Comparison of ENCODE assay signal across 8 cellular contexts in genomic region chr11:64878494-64879225, GRCh38. TPM values are rescaled to one million over a fixed set of nuclear protein-coding genes. Genes with fewer than 3 reads are reported as not detected.
DNase-seq lines count a peak whose midpoint lies in the region; ATAC-seq and TF ChIP-seq lines count a peak whose summit lies in the region.

Gene EHD1, minus strand, starts transcription at chr11:64878621. Its CDS starts 157 bp downstream, at chr11:64878464.

- peaks cover 20% of the 10 kb centered on the region for H4K20me1 ChIP-seq in Loucy (ENCODE audit: insufficient read depth, low read length, poor library complexity, severe bottlenecking)

- H3K36me3 Mint-ChIP-seq in nephron progenitor cell (ENCODE audit: low read depth): peaks cover 8% of the 10 kb centered on the region

- peak; percentile 99 for TF ChIP-seq POLR2A in Raji (IDR thresholded peaks at IDR 0.05; ENCODE audit: insufficient read depth, low read depth, low read length)

- TF ChIP-seq CTCF in Loucy (conservative IDR thresholded peaks at IDR 0.05; ENCODE audit: low read length): peak; percentile 61
- TF ChIP-seq CTCF in fibroblast of the aortic adventitia (IDR thresholded peaks at IDR 0.05; ENCODE audit: insufficient read depth, low read length): peak; percentile 57
- TF ChIP-seq CTCF in nephron progenitor cell (IDR thresholded peaks at IDR 0.05): peak; percentile 21

- H3K4me1 ChIP-seq in ES-I3 (ENCODE audit: insufficient read depth, low read length): peaks cover 11% of the 10 kb centered on the region; the same call in 1 of the 2 replicates
- peaks cover 44% of the 10 kb centered on the region for H3K4me1 ChIP-seq in Loucy (ENCODE audit: insufficient read depth, low read length, poor library complexity, severe bottlenecking)

- peak; percentile 100 for DNase-seq in H7
- peak; percentile 100 for DNase-seq in activated effector memory CD4-positive, alpha-beta T cell treated with Interleukin-2 at 50 U/mL for 16 hours
- DNase-seq in fibroblast of the aortic adventitia (ENCODE audit: low read depth): peak; percentile 96
- DNase-seq in nephron progenitor cell: peak; percentile 100
- DNase-seq in stimulated activated naive CD8-positive, alpha-beta T cell treated with anti-CD3 and anti-CD28 coated beads, Interleukin-15, amount 100 ng/mL, for 72 hours: peak; percentile 99

- H3K9ac ChIP-seq in ES-I3 (ENCODE audit: low read depth, low read length): peak within 1 kb of the TSS; percentile 87
- H3K9ac ChIP-seq in Loucy (ENCODE audit: low read depth, low read length, poor library complexity, severe bottlenecking): peak within 1 kb of the TSS; percentile 96

- H3K4me3 ChIP-seq in H7 (ENCODE audit: insufficient read depth, low read depth, low read length): peak within 1 kb of the TSS; percentile 98
- peak within 1 kb of the TSS; percentile 100 for H3K4me3 ChIP-seq in Loucy (ENCODE audit: low read length, poor library complexity, severe bottlenecking)
- peak within 1 kb of the TSS; percentile 97 for H3K4me3 ChIP-seq in fibroblast of the aortic adventitia (ENCODE audit: low read depth, low read length)

- peak; percentile 81 for ATAC-seq in stimulated activated naive CD8-positive, alpha-beta T cell treated with anti-CD3 and anti-CD28 coated beads, Interleukin-15, amount 100 ng/mL, for 72 hours

- H3K4me2 ChIP-seq in Loucy (ENCODE audit: low read depth, low read length, poor library complexity, severe bottlenecking): peak within 1 kb of the TSS; percentile 99

- peaks cover 65% of the 10 kb centered on the region for H3K4me1 Mint-ChIP-seq in nephron progenitor cell
- H3K4me1 Mint-ChIP-seq in stimulated activated naive CD8-positive, alpha-beta T cell treated with anti-CD3 and anti-CD28 coated beads, Interleukin-15, amount 100 ng/mL, for 72 hours: peaks cover 72% of the 10 kb centered on the region

- H3K36me3 ChIP-seq in ES-I3 (ENCODE audit: insufficient read depth, low read length) (no peaks in the 10 kb centered on the region), H7 (replicated peaks; ENCODE audit: control insufficient read depth, insufficient read depth, low read length) (no peaks in the 10 kb centered on the region; the same call in 1 of the 2 replicates), Loucy (ENCODE audit: insufficient read depth, low read length) (no peaks in the 10 kb centered on the region)

- H3K27me3 ChIP-seq in H7 (ENCODE audit: control insufficient read depth, insufficient read depth, low read length): peaks cover 2% of the 10 kb centered on the region
- H3K27me3 ChIP-seq in Loucy (ENCODE audit: insufficient read depth, low read length, poor library complexity, severe bottlenecking): no peaks in the 10 kb centered on the region

- H3K9me3 Mint-ChIP-seq in nephron progenitor cell: no peaks in the 10 kb centered on the region
- no peaks in the 10 kb centered on the region for H3K9me3 Mint-ChIP-seq in stimulated activated naive CD8-positive, alpha-beta T cell treated with anti-CD3 and anti-CD28 coated beads, Interleukin-15, amount 100 ng/mL, for 72 hours

- peak within 1 kb of the TSS; percentile 96 for H3K27ac Mint-ChIP-seq in nephron progenitor cell
- H3K27ac Mint-ChIP-seq in stimulated activated naive CD8-positive, alpha-beta T cell treated with anti-CD3 and anti-CD28 coated beads, Interleukin-15, amount 100 ng/mL, for 72 hours: peak within 1 kb of the TSS; percentile 92 to 97

- H3K9me2 ChIP-seq in Loucy (replicated peaks; ENCODE audit: low read depth, low read length): no peaks in the 10 kb centered on the region

- H3K79me2 ChIP-seq in Loucy (ENCODE audit: insufficient read depth, low read length): peaks cover 50% of the 10 kb centered on the region

- peak within 1 kb of the TSS; percentile 95 for H3K4me3 Mint-ChIP-seq in nephron progenitor cell
- peak within 1 kb of the TSS; percentile 92 to 100 for H3K4me3 Mint-ChIP-seq in stimulated activated naive CD8-positive, alpha-beta T cell treated with anti-CD3 and anti-CD28 coated beads, Interleukin-15, amount 100 ng/mL, for 72 hours

- H3K9me3 ChIP-seq in ES-I3 (ENCODE audit: control insufficient read depth, insufficient read depth, low read length) (no peaks in the 10 kb centered on the region), Loucy (ENCODE audit: insufficient read depth, low read depth, low read length) (no peaks in the 10 kb centered on the region)

- peak within 1 kb of the TSS; percentile 80 for H2AFZ ChIP-seq in Loucy (ENCODE audit: low read length)

- H3F3A ChIP-seq in Loucy (ENCODE audit: low read depth): 0 out of 2 replicates have a peak, but pooled peaks cover 3% of the 10 kb centered on the region

- H3K27me3 Mint-ChIP-seq in nephron progenitor cell (ENCODE audit: low read depth, poor library complexity): peaks cover 14% of the 10 kb centered on the region
- no peaks in the 10 kb centered on the region for H3K27me3 Mint-ChIP-seq in stimulated activated naive CD8-positive, alpha-beta T cell treated with anti-CD3 and anti-CD28 coated beads, Interleukin-15, amount 100 ng/mL, for 72 hours

RNA-seq across cellular contexts. Expression of gene EHD1, which starts in this region (rescaled TPM):
- total RNA-seq in H7 (2014; rRNA removed; shearing (Covaris generic)): 23.7 and 30.2 TPM in 2 replicates
- total RNA-seq in fibroblast of the aortic adventitia (ENCODE audit: low replicate concordance): 68.1 and 113 TPM in 2 replicates

Comparison
In these comparisons a context has a peak if more than half of its experiments do, and no peak if none do; other contexts are left out.
1. Peak in every context shown above with its lines: DNase-seq, ATAC-seq and H3K4me3 ChIP-seq.